Comparison of ENCODE assay signal across 20 cellular contexts in the genomic region with DNA sequence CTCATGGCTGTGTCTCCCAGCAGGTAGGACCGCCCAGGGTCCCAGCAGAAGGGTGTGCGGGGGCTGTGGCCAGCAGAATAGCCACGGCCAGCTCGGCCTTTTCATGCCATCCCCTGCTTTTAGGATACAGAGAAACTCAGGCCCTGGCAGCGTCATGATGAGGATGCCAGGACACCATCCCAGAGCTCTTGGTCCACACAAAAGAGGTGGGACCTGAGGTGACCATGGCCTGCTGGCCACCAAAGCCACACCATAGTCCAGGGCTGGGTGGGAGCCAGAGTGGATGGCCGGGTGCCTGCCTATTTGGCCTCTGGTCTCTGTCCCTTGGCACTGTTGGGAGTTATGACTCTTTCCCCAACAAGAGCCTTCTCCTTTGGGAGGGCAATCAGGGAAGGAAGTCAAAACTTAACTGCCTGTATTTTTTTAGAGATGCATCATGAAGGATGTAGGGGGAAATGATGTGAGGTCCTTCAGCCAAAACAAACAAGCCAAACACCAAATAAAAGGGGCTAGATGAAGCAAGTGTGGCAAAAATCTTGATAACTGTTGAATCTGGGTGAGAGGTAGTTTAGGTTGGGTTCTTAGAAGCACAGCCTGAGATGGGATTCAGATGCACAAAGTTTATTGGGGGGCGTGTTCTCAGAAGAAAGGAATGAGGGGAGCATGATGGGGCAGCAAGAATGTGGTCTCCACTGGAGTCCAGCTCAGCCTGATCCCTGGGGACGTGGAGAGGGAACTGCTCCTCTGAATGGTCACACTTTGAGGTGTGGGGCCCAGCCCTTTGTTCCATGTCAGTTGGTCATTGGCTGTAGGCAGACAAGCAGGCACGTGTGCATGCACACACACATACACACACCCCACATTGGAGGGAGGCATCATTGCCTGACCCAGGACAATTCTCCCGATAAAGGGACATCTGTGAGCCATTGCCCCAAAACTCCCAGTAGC. TPM values are rescaled to one million over a fixed set of nuclear protein-coding genes. Genes with fewer than 3 reads are reported as not detected.
DNase-seq lines count a peak whose midpoint lies in the region; ATAC-seq, FAIRE-seq and TF ChIP-seq lines count a peak whose summit lies in the region.
"Had no signal": no experiment of that assay in that cellular context is flagged by ENCODE, and none has a peak within 500 bp of the region (broad histone marks: within the 10 kb centered on the region; RNA-seq: fewer than 3 reads in every experiment).

No MANE protein-coding gene starts in this region.

- no peaks in the 10 kb centered on the region for H3K36me3 ChIP-seq in left ventricle myocardium inferior
- H3K36me3 ChIP-seq: WERI-Rb-1 had no signal

- H3K4me3 Mint-ChIP-seq in osteocyte (ENCODE audit: unreplicated experiment): no peak overlapping the region
- no peak overlapping the region for H3K4me3 Mint-ChIP-seq in activated naive CD8-positive, alpha-beta T cell treated with anti-CD3 and anti-CD28 coated beads for 36 hours
- H3K4me3 Mint-ChIP-seq: activated CD8-positive, alpha-beta T cell treated with anti-CD3 and anti-CD28 coated beads, Interleukin-2, amount 10 ng/mL, durations not matched to agents 7 days and 5 days; activated T-helper 17 cell treated with anti-CD3 and anti-CD28 coated beads, Interleukin-2, amount 50 U/mL, for 72 hours; CD4-positive, alpha-beta memory T cell; neural crest cell; stimulated activated effector memory CD8-positive, alpha-beta T cell treated with anti-CD3 and anti-CD28 coated beads, Interleukin-12 subunit alpha, Interleukin-12 subunit beta, amount 100 ng/mL, for 72 hours had no signal

- H3K9me3 ChIP-seq in left ventricle myocardium inferior (replicated peaks): no peaks in the 10 kb centered on the region

- H3K9me3 Mint-ChIP-seq in osteocyte (ENCODE audit: unreplicated experiment): no peaks in the 10 kb centered on the region
- no peaks in the 10 kb centered on the region for H3K9me3 Mint-ChIP-seq in activated naive CD8-positive, alpha-beta T cell treated with anti-CD3 and anti-CD28 coated beads for 36 hours
- H3K9me3 Mint-ChIP-seq: activated T-helper 17 cell treated with anti-CD3 and anti-CD28 coated beads, Interleukin-2, amount 50 U/mL, for 72 hours; CD4-positive, alpha-beta memory T cell; neural crest cell; stimulated activated effector memory CD8-positive, alpha-beta T cell treated with anti-CD3 and anti-CD28 coated beads, Interleukin-12 subunit alpha, Interleukin-12 subunit beta, amount 100 ng/mL, for 72 hours had no signal

- peak overlapping the region; percentile 31 for H3K27ac Mint-ChIP-seq in osteocyte (ENCODE audit: unreplicated experiment)
- H3K27ac Mint-ChIP-seq in activated naive CD8-positive, alpha-beta T cell treated with anti-CD3 and anti-CD28 coated beads for 36 hours: no peak overlapping the region
- H3K27ac Mint-ChIP-seq: activated CD8-positive, alpha-beta T cell treated with anti-CD3 and anti-CD28 coated beads, Interleukin-2, amount 10 ng/mL, durations not matched to agents 7 days and 5 days; activated T-helper 17 cell treated with anti-CD3 and anti-CD28 coated beads, Interleukin-2, amount 50 U/mL, for 72 hours; CD4-positive, alpha-beta memory T cell; stimulated activated effector memory CD8-positive, alpha-beta T cell treated with anti-CD3 and anti-CD28 coated beads, Interleukin-12 subunit alpha, Interleukin-12 subunit beta, amount 100 ng/mL, for 72 hours had no signal

- TF ChIP-seq CTCF in left ventricle myocardium inferior (IDR thresholded peaks at IDR 0.05; ENCODE audit: borderline replicate concordance) (no peak), fibroblast of the aortic adventitia (IDR thresholded peaks at IDR 0.05; ENCODE audit: insufficient read depth, low read length) (no peak), osteocyte (IDR thresholded peaks at IDR 0.05) (no peak)

- H3K27me3 Mint-ChIP-seq in osteocyte (ENCODE audit: unreplicated experiment): no peaks in the 10 kb centered on the region
- H3K27me3 Mint-ChIP-seq in activated naive CD8-positive, alpha-beta T cell treated with anti-CD3 and anti-CD28 coated beads for 36 hours: no peaks in the 10 kb centered on the region

- ATAC-seq in Right ventricle myocardium superior (ENCODE audit: poor library complexity): peak; percentile 46
- ATAC-seq in GM21447 (IDR thresholded peaks at IDR 0.05; ENCODE audit: unreplicated experiment): no peak
- ATAC-seq: activated CD8-positive, alpha-beta T cell treated with anti-CD3 and anti-CD28 coated beads, Interleukin-2, amount 10 ng/mL, durations not matched to agents 7 days and 5 days; activated T-helper 17 cell treated with anti-CD3 and anti-CD28 coated beads, Interleukin-2, amount 50 U/mL, for 72 hours; stimulated activated effector memory CD8-positive, alpha-beta T cell treated with anti-CD3 and anti-CD28 coated beads, Interleukin-12 subunit alpha, Interleukin-12 subunit beta, amount 100 ng/mL, for 72 hours had no signal

- H3K4me1 ChIP-seq in left ventricle myocardium inferior: peaks cover 56% of the 10 kb centered on the region

- FAIRE-seq in urothelium cell line (lab: Jason Lieb, UNC): peak; percentile 55

- DNase-seq in Right ventricle myocardium superior (no peak), left ventricle myocardium inferior (no peak), fibroblast of the aortic adventitia (ENCODE audit: low read depth) (peak; percentile 46), osteocyte (ENCODE audit: extremely low spot score, unreplicated experiment) (no peak), urothelium cell line (ENCODE audit: low spot score) (no peak), T-helper 2 cell (no peak)
- no peak for DNase-seq in activated naive CD8-positive, alpha-beta T cell treated with anti-CD3 and anti-CD28 coated beads for 36 hours
- DNase-seq: 8988T; activated CD8-positive, alpha-beta T cell treated with anti-CD3 and anti-CD28 coated beads, Interleukin-2, amount 10 ng/mL, durations not matched to agents 7 days and 5 days; CD4-positive, alpha-beta memory T cell; KG1; NCI-H1417; NCI-H446 treated with DMSO at 0.1 percent for 48 hours; WERI-Rb-1 had no signal

- H3K27me3 ChIP-seq in left ventricle myocardium inferior (ENCODE audit: low read depth): no peaks in the 10 kb centered on the region

- intact Hi-C loops in Right ventricle myocardium superior (cut with DNase I): no loop called here
- intact Hi-C loops in left ventricle myocardium inferior (cut with micrococcal nuclease): no loop called here

- H3K4me3 ChIP-seq in left ventricle myocardium inferior (no peak overlapping the region), fibroblast of the aortic adventitia (ENCODE audit: low read depth, low read length) (no peak overlapping the region)
- H3K4me3 ChIP-seq: lung, skin epidermis had no signal

- peaks cover 31% of the 10 kb centered on the region for H3K4me1 Mint-ChIP-seq in osteocyte (ENCODE audit: unreplicated experiment)
- no peaks in the 10 kb centered on the region for H3K4me1 Mint-ChIP-seq in activated naive CD8-positive, alpha-beta T cell treated with anti-CD3 and anti-CD28 coated beads for 36 hours
- H3K4me1 Mint-ChIP-seq: activated T-helper 17 cell treated with anti-CD3 and anti-CD28 coated beads, Interleukin-2, amount 50 U/mL, for 72 hours; CD4-positive, alpha-beta memory T cell had no signal

- H3K36me3 Mint-ChIP-seq in osteocyte (ENCODE audit: unreplicated experiment): peaks cover 7% of the 10 kb centered on the region
- H3K36me3 Mint-ChIP-seq in activated naive CD8-positive, alpha-beta T cell treated with anti-CD3 and anti-CD28 coated beads for 36 hours: no peaks in the 10 kb centered on the region
- H3K36me3 Mint-ChIP-seq: CD4-positive, alpha-beta memory T cell; stimulated activated effector memory CD8-positive, alpha-beta T cell treated with anti-CD3 and anti-CD28 coated beads, Interleukin-12 subunit alpha, Interleukin-12 subunit beta, amount 100 ng/mL, for 72 hours had no signal

- no peak overlapping the region for H3K27ac ChIP-seq in left ventricle myocardium inferior (replicated peaks)
- H3K27ac ChIP-seq: WERI-Rb-1 had no signal

RNA-seq across cellular contexts. Expression of a gene that starts 33.2 kb away (rescaled TPM):
- total RNA-seq in Right ventricle myocardium superior (14.1 TPM), left ventricle myocardium inferior (20.3 TPM), fibroblast of the aortic adventitia (ENCODE audit: low replicate concordance) (17.4 and 27.2 TPM in 2 replicates), osteocyte (14.6 and 17.5 TPM in 2 replicates)
- total RNA-seq in activated naive CD8-positive, alpha-beta T cell treated with anti-CD3 and anti-CD28 coated beads for 36 hours: under 1 TPM; 0.04 to 0.10 TPM

Comparison
In these comparisons a context has a peak if more than half of its experiments do, and no peak if none do; other contexts are left out.
1. RNA of a gene that starts 33.2 kb away (total RNA-seq): 17.4 to 27.2 TPM in fibroblast of the aortic adventitia, 20.3 TPM in left ventricle myocardium inferior (single experiment), 14.6 to 17.5 TPM in osteocyte and 14.1 TPM in Right ventricle myocardium superior (single experiment); 0.04 to 0.10 TPM in activated naive CD8-positive, alpha-beta T cell treated with anti-CD3 and anti-CD28 coated beads for 36 hours; every median in the first group is over 10 times any median in the second.